ENCODE assay signal across 15 cellular contexts in the genomic region with DNA sequence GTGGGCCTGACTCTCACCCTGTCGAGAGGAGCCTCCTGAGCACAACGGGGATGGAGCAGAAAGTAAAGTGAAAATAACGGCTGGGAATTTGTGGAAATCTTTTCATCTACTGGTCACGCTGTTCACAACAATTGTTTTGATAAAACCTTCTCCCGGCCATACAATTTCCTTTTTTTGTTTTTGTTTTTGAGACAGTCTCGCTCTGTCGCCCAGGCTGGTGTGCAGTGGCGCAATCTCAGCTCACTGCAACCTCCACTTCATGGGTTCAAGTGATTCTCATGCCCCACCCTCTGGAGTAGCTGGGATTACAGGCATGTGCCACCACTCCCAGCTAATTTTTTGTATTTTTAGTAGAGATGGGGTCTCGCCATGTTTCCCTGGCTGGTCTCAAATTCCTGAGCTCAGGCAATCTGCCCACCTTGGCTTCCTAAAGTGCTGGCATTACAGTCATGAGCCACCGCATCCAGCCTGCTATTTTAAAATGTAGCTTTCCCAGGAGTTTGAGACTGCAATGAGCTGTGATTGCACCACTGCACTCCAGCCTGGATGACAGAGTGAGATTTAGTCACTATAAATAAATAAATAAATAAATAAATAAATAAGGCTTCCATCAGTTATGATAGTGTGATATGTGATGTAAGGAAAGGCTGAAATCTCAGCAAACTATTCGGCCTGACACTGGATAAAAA.
DNase-seq lines count a peak whose midpoint lies in the region; ATAC-seq and TF ChIP-seq lines count a peak whose summit lies in the region.
"Had no signal": no experiment of that assay in that cellular context is flagged by ENCODE, and none has a peak within 500 bp of the region (broad histone marks: within the 10 kb centered on the region; RNA-seq: fewer than 3 reads in every experiment).

No MANE protein-coding gene starts in this region.

- H3K9me3 ChIP-seq in Loucy (ENCODE audit: insufficient read depth, low read depth, low read length) (no peaks in the 10 kb centered on the region), spleen (no peaks in the 10 kb centered on the region)

- peak overlapping the region in 7 of 8 donors; percentile 23 to 67 (median 52) for H3K27ac ChIP-seq in spleen

- H3K4me1 ChIP-seq in Loucy (ENCODE audit: insufficient read depth, low read length, poor library complexity, severe bottlenecking) (peaks cover 63% of the 10 kb centered on the region), spleen (peaks cover 9 to 36% (median 16%) of the 10 kb centered on the region in 6 donors)

- peak overlapping the region; percentile 57 for H3K4me2 ChIP-seq in Loucy (ENCODE audit: low read depth, low read length, poor library complexity, severe bottlenecking)

- 51 to 58% (median 57%) methylated on average over 11 of the region's 11 CpGs for WGBS in spleen, 5 donors

- H3F3A ChIP-seq in Loucy (ENCODE audit: low read depth): no peaks in the 10 kb centered on the region; the same call in 1 of the 2 replicates

- H3K36me3 ChIP-seq in Loucy (ENCODE audit: insufficient read depth, low read length): no peaks in the 10 kb centered on the region
- no peaks in the 10 kb centered on the region for H3K36me3 ChIP-seq in spleen

- intact Hi-C loops in spleen (cut with DNase I; ENCODE audit: low total_unique reads): no loop called here

- H3K9me3 Mint-ChIP-seq in activated naive CD4-positive, alpha-beta T cell treated with anti-CD3 and anti-CD28 coated beads, Interleukin-2, amount 50 U/mL, for 24 hours: peaks cover 4% of the 10 kb centered on the region
- H3K9me3 Mint-ChIP-seq in central memory CD8-positive, alpha-beta T cell: peaks cover 5% of the 10 kb centered on the region
- H3K9me3 Mint-ChIP-seq: brain, endodermal cell had no signal

- no peaks in the 10 kb centered on the region for H3K27me3 Mint-ChIP-seq in activated naive CD4-positive, alpha-beta T cell treated with anti-CD3 and anti-CD28 coated beads, Interleukin-2, amount 50 U/mL, for 24 hours
- no peaks in the 10 kb centered on the region for H3K27me3 Mint-ChIP-seq in central memory CD8-positive, alpha-beta T cell

- peak overlapping the region; percentile 9; the same call in 1 of the 2 replicates for H2AFZ ChIP-seq in Loucy (ENCODE audit: low read length)

- TF ChIP-seq CTCF in Loucy (conservative IDR thresholded peaks at IDR 0.05; ENCODE audit: low read length) (no peak), spleen (IDR thresholded peaks at IDR 0.05 in 8 of 11, conservative IDR thresholded peaks at IDR 0.05 in 3 of 11) (no peak)

- no peak overlapping the region for H3K27ac Mint-ChIP-seq in activated naive CD4-positive, alpha-beta T cell treated with anti-CD3 and anti-CD28 coated beads, Interleukin-2, amount 50 U/mL, for 24 hours
- H3K27ac Mint-ChIP-seq in central memory CD8-positive, alpha-beta T cell (ENCODE audit: low read depth): peak overlapping the region; percentile 14
- H3K27ac Mint-ChIP-seq: brain, endodermal cell had no signal

- DNase-seq in activated naive CD4-positive, alpha-beta T cell treated with Interleukin-2 at 50 U/mL for 16 hours: no peak
- DNase-seq in central memory CD8-positive, alpha-beta T cell (ENCODE audit: low spot score in 2 of 2): no peak
- DNase-seq in spleen (no peak), NOMO-1 treated with DMSO at 0.1 percent for 48 hours (lab: John Stamatoyannopoulos, UW; ENCODE audit: unreplicated experiment) (no peak)
- DNase-seq: activated CD4-positive, CD25-positive, alpha-beta regulatory T cell; activated effector memory CD4-positive, alpha-beta T cell treated with Interleukin-2 at 50 U/mL for 16 hours; DMS79; endodermal cell; NCI-H187 treated with DMSO at 0.1 percent for 48 hours had no signal

- peak overlapping the region; percentile 46 for H3K9ac ChIP-seq in Loucy (ENCODE audit: low read depth, low read length, poor library complexity, severe bottlenecking)

- peaks cover 2% of the 10 kb centered on the region for H3K36me3 Mint-ChIP-seq in activated naive CD4-positive, alpha-beta T cell treated with anti-CD3 and anti-CD28 coated beads, Interleukin-2, amount 50 U/mL, for 24 hours
- H3K36me3 Mint-ChIP-seq in central memory CD8-positive, alpha-beta T cell (ENCODE audit: insufficient read depth): peaks cover 5% of the 10 kb centered on the region
- H3K36me3 Mint-ChIP-seq: brain had no signal

- peak overlapping the region; percentile 30 for H3K4me3 ChIP-seq in Loucy (ENCODE audit: low read length, poor library complexity, severe bottlenecking)
- peak overlapping the region in 1 of 8 donors; percentile 38 for H3K4me3 ChIP-seq in spleen

- H3K27me3 ChIP-seq in Loucy (ENCODE audit: insufficient read depth, low read length, poor library complexity, severe bottlenecking): no peaks in the 10 kb centered on the region
- H3K27me3 ChIP-seq in spleen (replicated peaks in 1 of 7): no peaks in the 10 kb centered on the region

- no peaks in the 10 kb centered on the region for H3K79me2 ChIP-seq in Loucy (ENCODE audit: insufficient read depth, low read length)

- peak; percentile 35 for ATAC-seq in central memory CD8-positive, alpha-beta T cell (replicated peaks; ENCODE audit: extremely low read depth, poor library complexity, severe bottlenecking)
- ATAC-seq in GM18498 (IDR thresholded peaks at IDR 0.05; ENCODE audit: unreplicated experiment) (no peak), HG03457 (IDR thresholded peaks at IDR 0.05; ENCODE audit: unreplicated experiment) (no peak)
- ATAC-seq: SK-N-SH treated with all-trans-retinoic acid at 6 μM for 48 hours had no signal

- H3K4me1 Mint-ChIP-seq in activated naive CD4-positive, alpha-beta T cell treated with anti-CD3 and anti-CD28 coated beads, Interleukin-2, amount 50 U/mL, for 24 hours: peaks cover 37% of the 10 kb centered on the region
- H3K4me1 Mint-ChIP-seq in central memory CD8-positive, alpha-beta T cell: peaks cover 37% of the 10 kb centered on the region
- H3K4me1 Mint-ChIP-seq: endodermal cell had no signal

- TF ChIP-seq POLR2A in spleen (IDR thresholded peaks at IDR 0.05): no peak

- H3K9me2 ChIP-seq in Loucy (replicated peaks; ENCODE audit: low read depth, low read length): no peaks in the 10 kb centered on the region

- H4K20me1 ChIP-seq in Loucy (ENCODE audit: insufficient read depth, low read length, poor library complexity, severe bottlenecking): no peaks in the 10 kb centered on the region

- peak overlapping the region; percentile 35 for H3K4me3 Mint-ChIP-seq in activated naive CD4-positive, alpha-beta T cell treated with anti-CD3 and anti-CD28 coated beads, Interleukin-2, amount 50 U/mL, for 24 hours
- peak overlapping the region; percentile 64 for H3K4me3 Mint-ChIP-seq in central memory CD8-positive, alpha-beta T cell
- H3K4me3 Mint-ChIP-seq: brain, endodermal cell had no signal
